Comparison of ENCODE assay signal across 8 cellular contexts in genomic region chr1:25895365-25895990, GRCh38. TPM values are rescaled to one million over a fixed set of nuclear protein-coding genes. Genes with fewer than 3 reads are reported as not detected.
DNase-seq lines count a peak whose midpoint lies in the region; FAIRE-seq and TF ChIP-seq lines count a peak whose summit lies in the region.

No MANE protein-coding gene starts in this region.

- H3K4me1 Mint-ChIP-seq in HFFc6 (ENCODE audit: low read depth) = peaks cover 68% of the 10 kb centered on the region

- H3K9me3 Mint-ChIP-seq in HFFc6 = no peaks in the 10 kb centered on the region

- TF ChIP-seq CTCF in HFFc6 (IDR thresholded peaks at IDR 0.05) (peak; percentile 98), fibroblast of villous mesenchyme (IDR thresholded peaks at IDR 0.05; ENCODE audit: insufficient read depth, low read depth, low read length) (peak; percentile 98)

- DNase-seq in HFFc6 (peak; percentile 90), NCI-H1092 treated with DMSO at 0.1 percent for 48 hours (lab: John Stamatoyannopoulos, UW) (peak; percentile 93), SK-MEL-5 (ENCODE audit: low read depth, low spot score) (peak; percentile 88), activated gamma-delta T cell treated with Interleukin-2 at 50 U/mL for 16 hours (peak; percentile 93), fibroblast of villous mesenchyme (ENCODE audit: low read depth) (peak; percentile 92), occipital lobe (lab: John Stamatoyannopoulos, UW) (peak; percentile 90), superior temporal gyrus (ENCODE audit: extremely low spot score) (peak; percentile 98)

- H3K27me3 Mint-ChIP-seq in HFFc6 (ENCODE audit: insufficient read depth) = peaks cover 2% of the 10 kb centered on the region; the same call in 1 of the 2 replicates

- peak overlapping the region; percentile 84 for H3K27ac Mint-ChIP-seq in HFFc6

- no peak overlapping the region for H3K4me3 Mint-ChIP-seq in HFFc6

- FAIRE-seq in G401.6 (lab: Jason Lieb, UNC) = peak; percentile 98

- in situ Hi-C loops in SK-MEL-5 (cut with HindIII; ENCODE audit: low pct_unique_long_range_greater_than_20kb, low sequenced_read_pairs) = no loop called here

- H3K36me3 Mint-ChIP-seq in HFFc6 (ENCODE audit: low read depth) = peaks cover 6% of the 10 kb centered on the region

- no peak overlapping the region for H3K4me3 ChIP-seq in fibroblast of villous mesenchyme (ENCODE audit: low read depth, low read length)

RNA-seq across cellular contexts. Expression of gene STMN1, which starts 10.7 kb away (rescaled TPM):
- total RNA-seq in HFFc6 (2021; fragmentation: NEBNext Ultra II Directional; extraction: Animal tissue kit (Norgen Biotek cat#: 25700)) = 100 to 1,000 TPM; 201 to 370 (median 342) TPM
- 99.5 and 125 TPM in 2 replicates for total RNA-seq in SK-MEL-5 (2014; rRNA removed; shearing (Covaris generic))
- 146 and 173 TPM in 2 replicates for polyA plus RNA-seq in SK-MEL-5 (2015; cell fraction: cytosol; rRNA removed)
- polyA plus RNA-seq in SK-MEL-5 (2015; cell fraction: nucleus; rRNA removed) = 100 and 104 TPM in 2 replicates
- total RNA-seq in fibroblast of villous mesenchyme = 85.9 and 99.9 TPM in 2 replicates
- 706 TPM for total RNA-seq in occipital lobe

RNA-seq across cellular contexts. Expression of gene PAQR7, which starts 20.0 kb away (rescaled TPM):
- total RNA-seq in HFFc6 (2021; fragmentation: NEBNext Ultra II Directional; extraction: Animal tissue kit (Norgen Biotek cat#: 25700)) = 10 to 100 TPM; 16.0 to 19.5 (median 17.9) TPM
- 4.2 TPM in 2 replicates for total RNA-seq in SK-MEL-5 (2014; rRNA removed; shearing (Covaris generic))
- 5.8 and 6.0 TPM in 2 replicates for polyA plus RNA-seq in SK-MEL-5 (2015; cell fraction: cytosol; rRNA removed)
- polyA plus RNA-seq in SK-MEL-5 (2015; cell fraction: nucleus; rRNA removed) = 4.1 and 4.3 TPM in 2 replicates
- total RNA-seq in fibroblast of villous mesenchyme (8.1 and 16.0 TPM in 2 replicates), occipital lobe (8.1 TPM)

RNA-seq across cellular contexts. Expression of gene AUNIP, which starts 36.2 kb away (rescaled TPM):
- total RNA-seq in HFFc6 (2021; fragmentation: NEBNext Ultra II Directional; extraction: Animal tissue kit (Norgen Biotek cat#: 25700)) = 1 to 10 TPM; 2.4 to 3.6 (median 3.2) TPM
- 6.6 and 7.0 TPM in 2 replicates for total RNA-seq in SK-MEL-5 (2014; rRNA removed; shearing (Covaris generic))
- polyA plus RNA-seq in SK-MEL-5 (2015; cell fraction: cytosol; rRNA removed) = 6.2 and 7.9 TPM in 2 replicates
- polyA plus RNA-seq in SK-MEL-5 (2015; cell fraction: nucleus; rRNA removed) = 5.2 and 5.8 TPM in 2 replicates
- total RNA-seq in fibroblast of villous mesenchyme (2.9 and 3.5 TPM in 2 replicates), occipital lobe (1.7 TPM)
